Comparison of ENCODE assay signal across 16 cellular contexts in the genomic region with DNA sequence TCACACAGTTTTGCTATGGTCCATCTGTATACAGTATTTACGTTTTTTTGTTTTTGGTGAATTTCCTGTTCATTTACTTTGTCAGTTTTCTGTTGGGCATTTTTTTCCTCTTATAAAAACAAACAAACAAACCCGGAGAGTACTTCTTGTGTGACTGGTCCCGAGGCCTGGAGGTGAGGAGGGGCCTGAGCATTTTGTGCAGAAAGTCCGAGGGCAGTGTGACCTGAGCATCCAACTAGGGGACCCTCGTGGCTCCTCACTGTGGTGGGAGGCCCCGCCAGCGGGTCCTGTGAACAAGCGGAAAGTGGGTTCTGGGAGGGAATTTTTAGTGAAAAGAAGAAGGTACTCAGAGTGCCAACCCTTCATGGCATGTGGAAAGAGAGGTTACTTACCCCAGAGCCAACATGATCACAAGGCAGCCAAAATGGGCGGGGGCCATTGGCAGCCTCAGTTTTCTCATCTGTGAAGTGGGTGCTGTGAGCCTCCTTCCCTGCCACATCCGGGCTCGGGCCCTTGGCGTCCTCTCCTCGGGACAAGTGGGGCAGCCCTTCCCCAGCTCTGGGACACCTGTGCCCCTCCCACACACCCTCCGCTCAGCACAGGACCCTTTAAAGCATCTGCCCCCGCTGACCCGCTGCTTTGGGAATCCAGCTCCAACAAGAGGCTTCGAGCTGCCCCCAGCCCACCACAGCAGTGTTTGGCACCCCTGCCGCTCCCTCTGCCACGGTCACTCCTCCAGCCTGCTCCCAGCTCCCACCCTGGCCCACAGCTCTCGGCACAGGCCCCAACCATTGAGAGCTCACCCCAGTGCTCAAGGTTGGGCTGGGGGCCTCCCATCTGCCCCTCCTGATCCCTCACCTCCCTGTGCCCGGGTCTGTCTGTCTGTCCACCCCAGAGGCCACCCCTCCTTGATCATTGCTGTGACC. TPM values are rescaled to one million over a fixed set of nuclear protein-coding genes. Genes with fewer than 3 reads are reported as not detected.
"Had no signal": no experiment of that assay in that cellular context is flagged by ENCODE, and none has a peak within 500 bp of the region (broad histone marks: within the 10 kb centered on the region; RNA-seq: fewer than 3 reads in every experiment).

No MANE protein-coding gene starts in this region.

- H3K27ac ChIP-seq: body of pancreas, stomach had no signal

- H3K27ac Mint-ChIP-seq: activated CD4-positive, alpha-beta memory T cell treated with anti-CD3 and anti-CD28 coated beads, Interleukin-2, amount 10 ng/mL, durations not matched to agents 7 days and 5 days; activated CD8-positive, alpha-beta memory T cell treated with anti-CD3 and anti-CD28 coated beads, Interleukin-2, amount 10 ng/mL, durations not matched to agents 7 days and 5 days; activated naive CD8-positive, alpha-beta T cell treated with anti-CD3 and anti-CD28 coated beads, Interleukin-2, amount 10 ng/mL, durations not matched to agents 7 days and 5 days; effector memory CD8-positive, alpha-beta T cell; natural killer cell treated with Interleukin-12 subunit alpha and Interleukin-12 subunit beta and Interleukin-15 and Interleukin-18, amount 100 ng/mL, for 72 hours; T-cell had no signal

- ATAC-seq: activated CD8-positive, alpha-beta memory T cell treated with anti-CD3 and anti-CD28 coated beads, Interleukin-2, amount 10 ng/mL, durations not matched to agents 7 days and 5 days; body of pancreas; effector memory CD8-positive, alpha-beta T cell; T-cell had no signal

- H3K36me3 Mint-ChIP-seq: activated CD8-positive, alpha-beta memory T cell treated with anti-CD3 and anti-CD28 coated beads, Interleukin-2, amount 10 ng/mL, durations not matched to agents 7 days and 5 days; activated naive CD8-positive, alpha-beta T cell treated with anti-CD3 and anti-CD28 coated beads, Interleukin-2, amount 10 ng/mL, durations not matched to agents 7 days and 5 days; natural killer cell treated with Interleukin-12 subunit alpha and Interleukin-12 subunit beta and Interleukin-15 and Interleukin-18, amount 100 ng/mL, for 72 hours; T-cell had no signal

- DNase-seq: activated CD4-positive, alpha-beta memory T cell treated with anti-CD3 and anti-CD28 coated beads, Interleukin-2, amount 10 ng/mL, durations not matched to agents 7 days and 5 days; activated CD4-positive, alpha-beta T cell treated with anti-CD3 and anti-CD28 coated beads for 48 hours; activated CD4-positive, CD25-positive, alpha-beta regulatory T cell; activated CD8-positive, alpha-beta memory T cell treated with anti-CD3 and anti-CD28 coated beads, Interleukin-2, amount 10 ng/mL, durations not matched to agents 7 days and 5 days; activated naive CD4-positive, alpha-beta T cell; activated naive CD8-positive, alpha-beta T cell treated with anti-CD3 and anti-CD28 coated beads, Interleukin-2, amount 10 ng/mL, durations not matched to agents 7 days and 5 days; body of pancreas; effector memory CD8-positive, alpha-beta T cell; stimulated activated CD4-positive, alpha-beta T cell treated with anti-CD3 and anti-CD28 coated beads, Interleukin-2, amount 100 ng/mL, for 24 hours; stomach; T-cell had no signal

- H3K27me3 ChIP-seq: body of pancreas had no signal

- H3K36me3 ChIP-seq: stomach had no signal

- H3K4me1 ChIP-seq: body of pancreas, stomach had no signal

- H3K4me3 Mint-ChIP-seq: activated CD4-positive, alpha-beta memory T cell treated with anti-CD3 and anti-CD28 coated beads, Interleukin-2, amount 10 ng/mL, durations not matched to agents 7 days and 5 days; activated CD8-positive, alpha-beta memory T cell treated with anti-CD3 and anti-CD28 coated beads, Interleukin-2, amount 10 ng/mL, durations not matched to agents 7 days and 5 days; activated naive CD8-positive, alpha-beta T cell treated with anti-CD3 and anti-CD28 coated beads, Interleukin-2, amount 10 ng/mL, durations not matched to agents 7 days and 5 days; effector memory CD8-positive, alpha-beta T cell; natural killer cell treated with Interleukin-12 subunit alpha and Interleukin-12 subunit beta and Interleukin-15 and Interleukin-18, amount 100 ng/mL, for 72 hours; T-cell had no signal

- H3K27me3 Mint-ChIP-seq: activated CD4-positive, alpha-beta memory T cell treated with anti-CD3 and anti-CD28 coated beads, Interleukin-2, amount 10 ng/mL, durations not matched to agents 7 days and 5 days; activated naive CD8-positive, alpha-beta T cell treated with anti-CD3 and anti-CD28 coated beads, Interleukin-2, amount 10 ng/mL, durations not matched to agents 7 days and 5 days had no signal

- H3K4me3 ChIP-seq: body of pancreas, stomach had no signal

- H3K9me3 ChIP-seq: body of pancreas, stomach had no signal

- H3K9me3 Mint-ChIP-seq: activated CD4-positive, alpha-beta memory T cell treated with anti-CD3 and anti-CD28 coated beads, Interleukin-2, amount 10 ng/mL, durations not matched to agents 7 days and 5 days; activated naive CD8-positive, alpha-beta T cell treated with anti-CD3 and anti-CD28 coated beads, Interleukin-2, amount 10 ng/mL, durations not matched to agents 7 days and 5 days; effector memory CD8-positive, alpha-beta T cell; natural killer cell treated with Interleukin-12 subunit alpha and Interleukin-12 subunit beta and Interleukin-15 and Interleukin-18, amount 100 ng/mL, for 72 hours; T-cell had no signal

- H3K4me1 Mint-ChIP-seq: activated CD4-positive, alpha-beta memory T cell treated with anti-CD3 and anti-CD28 coated beads, Interleukin-2, amount 10 ng/mL, durations not matched to agents 7 days and 5 days; activated CD8-positive, alpha-beta memory T cell treated with anti-CD3 and anti-CD28 coated beads, Interleukin-2, amount 10 ng/mL, durations not matched to agents 7 days and 5 days; activated naive CD8-positive, alpha-beta T cell treated with anti-CD3 and anti-CD28 coated beads, Interleukin-2, amount 10 ng/mL, durations not matched to agents 7 days and 5 days; T-cell had no signal

RNA-seq across cellular contexts. Expression of a gene that starts 22.8 kb away (rescaled TPM):
- total RNA-seq: activated CD8-positive, alpha-beta memory T cell treated with anti-CD3 and anti-CD28 coated beads, Interleukin-2, amount 10 ng/mL, durations not matched to agents 7 days and 5 days; activated naive CD8-positive, alpha-beta T cell treated with anti-CD3 and anti-CD28 coated beads, Interleukin-2, amount 10 ng/mL, durations not matched to agents 7 days and 5 days; body of pancreas; cardiac septum; dermis microvascular lymphatic vessel endothelial cell; liver; natural killer cell treated with Interleukin-12 subunit alpha and Interleukin-12 subunit beta and Interleukin-15 and Interleukin-18, amount 100 ng/mL, for 72 hours; renal cortical epithelial cell; T-cell had no signal
- polyA plus RNA-seq: liver had no signal

RNA-seq across cellular contexts. Expression of a gene that starts 35.2 kb away (rescaled TPM):
- total RNA-seq: activated CD8-positive, alpha-beta memory T cell treated with anti-CD3 and anti-CD28 coated beads, Interleukin-2, amount 10 ng/mL, durations not matched to agents 7 days and 5 days; activated naive CD8-positive, alpha-beta T cell treated with anti-CD3 and anti-CD28 coated beads, Interleukin-2, amount 10 ng/mL, durations not matched to agents 7 days and 5 days; dermis microvascular lymphatic vessel endothelial cell; natural killer cell treated with Interleukin-12 subunit alpha and Interleukin-12 subunit beta and Interleukin-15 and Interleukin-18, amount 100 ng/mL, for 72 hours had no signal
